Comparison of ENCODE assay signal across 14 cellular contexts in genomic region chr3:123724306-123724705, GRCh38.
A peak's percentile ranks its signal among the peaks of the same experiment; 100 is the strongest.
DNase-seq lines count a peak whose midpoint lies in the region; ATAC-seq, FAIRE-seq and TF ChIP-seq lines count a peak whose summit lies in the region.
"Had no signal": no experiment of that assay in that cellular context is flagged by ENCODE, and none has a peak within 500 bp of the region (broad histone marks: within the 10 kb centered on the region; RNA-seq: fewer than 3 reads in every experiment).

No MANE protein-coding gene starts in this region.

- H3K4me2 ChIP-seq in OCI-LY7 (ENCODE audit: low read length): no peak overlapping the region

- H3K27ac ChIP-seq in OCI-LY7 (ENCODE audit: low read depth, low read length, poor library complexity, severe bottlenecking) (no peak overlapping the region), esophagus muscularis mucosa (replicated peaks in 1 of 4) (peak overlapping the region in 3 of 4 donors; percentile 34 to 91 (median 82)), kidney (ENCODE audit: low read depth in 2 of 2, low read length in 2 of 2) (no peak overlapping the region), adrenal gland (no peak overlapping the region)

- DNase-seq in GM03348 (ENCODE audit: low spot score) (peak; percentile 42), OCI-LY7 (ENCODE audit: low spot score) (no peak), esophagus muscularis mucosa (ENCODE audit: extremely low spot score) (no peak), osteocyte (ENCODE audit: extremely low spot score, unreplicated experiment) (no peak), kidney (no peak), C1 segment of cervical spinal cord (lab: John Stamatoyannopoulos, UW) (no peak), adrenal gland (no peak)
- DNase-seq: activated CD4-positive, alpha-beta T cell treated with anti-CD3 and anti-CD28 coated beads for 1 hour; cerebellar nuclear complex had no signal

- no peak for TF ChIP-seq EP300 in esophagus muscularis mucosa (IDR thresholded peaks at IDR 0.05)

- CTCF ChIA-PET in OCI-LY7 (lab: Charles Lee; ENCODE audit: unreplicated experiment): interaction anchor here (1.1 to 2.2 kb wide), 2 partner anchors 72 to 82 kb away, joined by 6 to 10 read pairs; no protein-coding TSS in a partner anchor

- peak overlapping the region; percentile 66; the same call in 1 of the 2 replicates for H2AFZ ChIP-seq in OCI-LY7 (ENCODE audit: low read length)

- no peaks in the 10 kb centered on the region for H3K9me3 Mint-ChIP-seq in osteocyte (ENCODE audit: unreplicated experiment)
- H3K9me3 Mint-ChIP-seq: activated T-cell treated with anti-CD3 and anti-CD28 coated beads, Interleukin-2, amount 50 U/mL, for 72 hours; stimulated activated naive B cell treated with anti-CD40 and anti-IgM and Interleukin-4, amounts not matched to agents 10 μg/mL and 1 μg/mL and 100 μg/mL, for 72 hours had no signal

- no peaks in the 10 kb centered on the region for H3K79me2 ChIP-seq in OCI-LY7 (ENCODE audit: insufficient read depth, low read depth, low read length)

- WGBS in esophagus muscularis mucosa: 19% methylated on average over 3 of the region's 3 CpGs
- 18 to 31% (median 22%) methylated on average over 3 of the region's 3 CpGs for WGBS in adrenal gland, 4 donors

- TF ChIP-seq POLR2A in esophagus muscularis mucosa (IDR thresholded peaks at IDR 0.05; ENCODE audit: low read depth) (no peak), adrenal gland (IDR thresholded peaks at IDR 0.05) (no peak)

- POLR2A ChIA-PET in OCI-LY7 (lab: Charles Lee): interaction anchor here (0.6 to 1.5 kb wide), 6 partner anchors 9 to 443 kb away, joined by 3 to 6 read pairs (median 4); no protein-coding TSS in a partner anchor

- no peak for ATAC-seq in HG03108 (IDR thresholded peaks at IDR 0.05; ENCODE audit: unreplicated experiment)

- H3K27ac Mint-ChIP-seq in osteocyte (ENCODE audit: unreplicated experiment): no peak overlapping the region
- H3K27ac Mint-ChIP-seq: activated T-cell treated with anti-CD3 and anti-CD28 coated beads, Interleukin-2, amount 50 U/mL, for 72 hours; stimulated activated naive B cell treated with anti-CD40 and anti-IgM and Interleukin-4, amounts not matched to agents 10 μg/mL and 1 μg/mL and 100 μg/mL, for 72 hours had no signal

- no peak overlapping the region for H3K4me3 Mint-ChIP-seq in osteocyte (ENCODE audit: unreplicated experiment)
- H3K4me3 Mint-ChIP-seq: stimulated activated naive B cell treated with anti-CD40 and anti-IgM and Interleukin-4, amounts not matched to agents 10 μg/mL and 1 μg/mL and 100 μg/mL, for 72 hours had no signal

- TF ChIP-seq CTCF in OCI-LY7 (conservative IDR thresholded peaks at IDR 0.05; ENCODE audit: low read length): no peak
- peak in 1 of 3 experiments; percentile 15 for TF ChIP-seq CTCF in esophagus muscularis mucosa (IDR thresholded peaks at IDR 0.05)
- TF ChIP-seq CTCF in osteocyte (IDR thresholded peaks at IDR 0.05): peak; percentile 31
- no peak for TF ChIP-seq CTCF in kidney (IDR thresholded peaks at IDR 0.05; ENCODE audit: borderline replicate concordance, extremely low read depth, insufficient read depth)
- TF ChIP-seq CTCF in adrenal gland (IDR thresholded peaks at IDR 0.05): no peak

- H3K36me3 Mint-ChIP-seq in osteocyte (ENCODE audit: unreplicated experiment): no peaks in the 10 kb centered on the region
- H3K36me3 Mint-ChIP-seq: stimulated activated naive B cell treated with anti-CD40 and anti-IgM and Interleukin-4, amounts not matched to agents 10 μg/mL and 1 μg/mL and 100 μg/mL, for 72 hours had no signal

- FAIRE-seq in kidney (lab: Jason Lieb, UNC): no peak
- FAIRE-seq: frontal cortex had no signal

- no peaks in the 10 kb centered on the region for H4K20me1 ChIP-seq in OCI-LY7 (ENCODE audit: insufficient read depth, low read length)

- peaks cover 24% of the 10 kb centered on the region for H3K4me1 Mint-ChIP-seq in osteocyte (ENCODE audit: unreplicated experiment)

- intact Hi-C loops in OCI-LY7 (cut with micrococcal nuclease; ENCODE audit: unreplicated experiment) (no loop called here), esophagus muscularis mucosa (cut with DNase I) (loop anchor here (10.0 kb wide), 2 partner anchors 140 to 160 kb away; partner anchors contain the start of genes HACD2 and MYLK), kidney (cut with DNase I) (loop anchor here (5.0 kb wide), 1 partner anchor 72 kb away; no protein-coding TSS in a partner anchor), adrenal gland (cut with DNase I) (loop anchor here in 1 of 2 donors (5.0 kb wide), 1 partner anchor 72 kb away; no protein-coding TSS in a partner anchor)

- H3K4me1 ChIP-seq in OCI-LY7 (ENCODE audit: insufficient read depth, low read length, poor library complexity, severe bottlenecking) (no peaks in the 10 kb centered on the region), esophagus muscularis mucosa (peaks cover 15 to 47% (median 44%) of the 10 kb centered on the region in 4 donors), kidney (ENCODE audit: control insufficient read depth in 1 of 2, insufficient read depth in 1 of 2, low read depth in 1 of 2, low read length in 2 of 2) (peaks cover 0 to 11% of the 10 kb centered on the region in 2 donors), adrenal gland (replicated peaks in 1 of 2) (peaks cover 0 to 4% of the 10 kb centered on the region in 2 donors)
- H3K4me1 ChIP-seq: Caco-2 had no signal

- H3K27me3 Mint-ChIP-seq in osteocyte (ENCODE audit: unreplicated experiment): no peaks in the 10 kb centered on the region
- H3K27me3 Mint-ChIP-seq: stimulated activated naive B cell treated with anti-CD40 and anti-IgM and Interleukin-4, amounts not matched to agents 10 μg/mL and 1 μg/mL and 100 μg/mL, for 72 hours had no signal

- H3K9me3 ChIP-seq in OCI-LY7 (ENCODE audit: low read length) (no peaks in the 10 kb centered on the region), esophagus muscularis mucosa (no peaks in the 10 kb centered on the region), kidney (ENCODE audit: control insufficient read depth in 1 of 2, low read length in 2 of 2) (no peaks in the 10 kb centered on the region), adrenal gland (replicated peaks in 1 of 3) (no peaks in the 10 kb centered on the region)
- H3K9me3 ChIP-seq: Caco-2 had no signal

- H3K4me3 ChIP-seq in OCI-LY7 (ENCODE audit: low read depth, low read length, poor library complexity, severe bottlenecking) (no peak overlapping the region), esophagus muscularis mucosa (no peak overlapping the region), kidney (ENCODE audit: low read length in 2 of 2) (no peak overlapping the region), adrenal gland (no peak overlapping the region)

- no TSS peak for BruUV-seq in OCI-LY7 (replicated peaks; lab: Mats Ljungman, UMichigan)

- no peaks in the 10 kb centered on the region for H3K9me2 ChIP-seq in OCI-LY7 (ENCODE audit: insufficient read depth, low read length)

- H3K36me3 ChIP-seq in OCI-LY7 (ENCODE audit: insufficient read depth, low read length) (no peaks in the 10 kb centered on the region), esophagus muscularis mucosa (no peaks in the 10 kb centered on the region), kidney (ENCODE audit: control insufficient read depth in 1 of 2, insufficient read depth in 2 of 2, low read length in 2 of 2) (peaks cover 0 to 3% of the 10 kb centered on the region in 2 donors), adrenal gland (replicated peaks in 1 of 2) (no peaks in the 10 kb centered on the region)

- H3K9ac ChIP-seq in kidney (ENCODE audit: low read length in 2 of 2): no peak overlapping the region

- H3K27me3 ChIP-seq in esophagus muscularis mucosa (no peaks in the 10 kb centered on the region), adrenal gland (no peaks in the 10 kb centered on the region)

Comparison
In these comparisons a context has a peak if more than half of its experiments do, and no peak if none do; other contexts are left out.
1. H3K27ac ChIP-seq: peak in esophagus muscularis mucosa (3 of 4); none in OCI-LY7 (single experiment), kidney (0 of 2) and adrenal gland (0 of 5).